ENCODE assay signal across 15 cellular contexts in genomic region chr9:87929152-87929551, GRCh38. TPM values are rescaled to one million over a fixed set of nuclear protein-coding genes. Genes with fewer than 3 reads are reported as not detected.
"Had no signal": no experiment of that assay in that cellular context is flagged by ENCODE, and none has a peak within 500 bp of the region (broad histone marks: within the 10 kb centered on the region; RNA-seq: fewer than 3 reads in every experiment).

No MANE protein-coding gene starts in this region.

RNA-seq across cellular contexts. Expression of gene SPATA31C1, which starts 11.4 kb away (rescaled TPM):
- total RNA-seq: activated B cell treated with CpG ODN at 0.5 μM for 24 hours; activated CD4-positive, alpha-beta memory T cell treated with anti-CD3 and anti-CD28 coated beads for 36 hours; activated CD4-positive, alpha-beta memory T cell treated with anti-CD3 and anti-CD28 coated beads, Interleukin-2, amount 10 ng/mL, durations not matched to agents 7 days and 5 days; activated CD4-positive, alpha-beta T cell treated with anti-CD3 and anti-CD28 coated beads for 36 hours; activated CD4-positive, alpha-beta T cell treated with anti-CD3 and anti-CD28 coated beads, Interleukin-2, amount 10 ng/mL, durations not matched to agents 24 days and 14 days; activated CD4-positive, alpha-beta T cell treated with anti-CD3 and anti-CD28 coated beads, Interleukin-2, amount 10 ng/mL, durations not matched to agents 7 days and 5 days; activated CD8-positive, alpha-beta memory T cell treated with anti-CD3 and anti-CD28 coated beads for 36 hours; activated CD8-positive, alpha-beta memory T cell treated with anti-CD3 and anti-CD28 coated beads, Interleukin-2, amount 10 ng/mL, durations not matched to agents 7 days and 5 days; activated CD8-positive, alpha-beta T cell treated with anti-CD3 and anti-CD28 coated beads for 36 hours; activated CD8-positive, alpha-beta T cell treated with anti-CD3 and anti-CD28 coated beads, Interleukin-2, amount 10 ng/mL, durations not matched to agents 7 days and 5 days; T-cell; T-helper 1 cell treated with Interleukin-12 subunit alpha and Interleukin-12 subunit beta and Interleukin-4 antibody, amounts not matched to agents 30 ng/mL and 1 ng/mL, for 36 hours; T-helper 17 cell; T-helper 2 cell treated with Interferon-gamma antibody and Interleukin-4, amounts not matched to agents 100 ng/mL and 5 ng/mL, for 36 hours; WTC11 had no signal

RNA-seq across cellular contexts. Expression of gene SPATA31E1, which starts 46.5 kb away (rescaled TPM):
- total RNA-seq: activated B cell treated with CpG ODN at 0.5 μM for 24 hours; activated CD4-positive, alpha-beta memory T cell treated with anti-CD3 and anti-CD28 coated beads for 36 hours; activated CD4-positive, alpha-beta memory T cell treated with anti-CD3 and anti-CD28 coated beads, Interleukin-2, amount 10 ng/mL, durations not matched to agents 7 days and 5 days; activated CD4-positive, alpha-beta T cell treated with anti-CD3 and anti-CD28 coated beads for 36 hours; activated CD4-positive, alpha-beta T cell treated with anti-CD3 and anti-CD28 coated beads, Interleukin-2, amount 10 ng/mL, durations not matched to agents 24 days and 14 days; activated CD4-positive, alpha-beta T cell treated with anti-CD3 and anti-CD28 coated beads, Interleukin-2, amount 10 ng/mL, durations not matched to agents 7 days and 5 days; activated CD8-positive, alpha-beta memory T cell treated with anti-CD3 and anti-CD28 coated beads for 36 hours; activated CD8-positive, alpha-beta memory T cell treated with anti-CD3 and anti-CD28 coated beads, Interleukin-2, amount 10 ng/mL, durations not matched to agents 7 days and 5 days; activated CD8-positive, alpha-beta T cell treated with anti-CD3 and anti-CD28 coated beads for 36 hours; activated CD8-positive, alpha-beta T cell treated with anti-CD3 and anti-CD28 coated beads, Interleukin-2, amount 10 ng/mL, durations not matched to agents 7 days and 5 days; T-cell; T-helper 1 cell treated with Interleukin-12 subunit alpha and Interleukin-12 subunit beta and Interleukin-4 antibody, amounts not matched to agents 30 ng/mL and 1 ng/mL, for 36 hours; T-helper 17 cell; T-helper 2 cell treated with Interferon-gamma antibody and Interleukin-4, amounts not matched to agents 100 ng/mL and 5 ng/mL, for 36 hours had no signal
